In genomic region chr1:48248356-48248755, GRCh38 we compare ENCODE assay signal across 34 cellular contexts. TPM values are rescaled to one million over a fixed set of nuclear protein-coding genes. Genes with fewer than 3 reads are reported as not detected.
"Had no signal": no experiment of that assay in that cellular context is flagged by ENCODE, and none has a peak within 500 bp of the region (broad histone marks: within the 10 kb centered on the region; RNA-seq: fewer than 3 reads in every experiment).

No MANE protein-coding gene starts in this region.

- H3K27ac Mint-ChIP-seq: activated CD4-positive, alpha-beta T cell treated with anti-CD3 and anti-CD28 coated beads for 36 hours; activated CD4-positive, alpha-beta T cell treated with anti-CD3 and anti-CD28 coated beads, Interleukin-2, amount 10 ng/mL, durations not matched to agents 7 days and 5 days; activated CD8-positive, alpha-beta T cell treated with anti-CD3 and anti-CD28 coated beads for 36 hours; activated naive CD8-positive, alpha-beta T cell; activated T-helper 17 cell treated with anti-CD3 and anti-CD28 coated beads, Interleukin-2, amount 50 U/mL, for 72 hours; dendritic cell treated with granulocyte-macrophage colony-stimulating factor and Interleukin-4, amounts not matched to agents 40 ng/mL and 50 ng/mL, for 4 days had no signal

- H3K4me3 ChIP-seq: coronary artery, dorsolateral prefrontal cortex, esophagus squamous epithelium, gastroesophageal sphincter had no signal

- DNase-seq: activated CD4-positive, alpha-beta T cell treated with anti-CD3 and anti-CD28 coated beads for 36 hours; activated CD4-positive, alpha-beta T cell treated with anti-CD3 and anti-CD28 coated beads, Interleukin-2, amount 10 ng/mL, durations not matched to agents 7 days and 5 days; activated CD4-positive, alpha-beta T cell treated with anti-CD3 and anti-CD28 coated beads, Interleukin-2, amount 50 U/mL, for 48 hours; activated CD4-positive, CD25-positive, alpha-beta regulatory T cell; activated CD4-positive, CD25-positive, alpha-beta regulatory T cell treated with anti-CD3 and anti-CD28 coated beads, Interleukin-2, amount 50 U/mL, for 72 hours; activated CD8-positive, alpha-beta memory T cell treated with anti-CD3 and anti-CD28 coated beads for 24 hours; activated CD8-positive, alpha-beta T cell treated with anti-CD3 and anti-CD28 coated beads for 36 hours; activated effector memory CD4-positive, alpha-beta T cell treated with Interleukin-2 at 50 U/mL for 16 hours; activated gamma-delta T cell treated with Interleukin-2 at 50 U/mL for 16 hours; activated naive CD4-positive, alpha-beta T cell treated with anti-CD3 and anti-CD28 coated beads, Interleukin-2, amount 50 U/mL, for 16 hours; activated naive CD4-positive, alpha-beta T cell treated with Interleukin-2 at 50 U/mL for 16 hours; activated T-cell treated with anti-CD3 and anti-CD28 coated beads, Interleukin-2, amount 50 U/mL, for 4 hours; amniotic stem cell; anterior cingulate cortex; brain microvascular endothelial cell; dorsolateral prefrontal cortex; effector memory CD4-positive, alpha-beta T cell; erythroblast; esophagus squamous epithelium; foreskin melanocyte; T-helper 2 cell had no signal

- H3K4me1 Mint-ChIP-seq: activated T-helper 17 cell treated with anti-CD3 and anti-CD28 coated beads, Interleukin-2, amount 50 U/mL, for 72 hours; central memory CD8-positive, alpha-beta T cell had no signal

- H3K4me3 Mint-ChIP-seq: activated CD4-positive, alpha-beta T cell treated with anti-CD3 and anti-CD28 coated beads for 36 hours; activated CD4-positive, alpha-beta T cell treated with anti-CD3 and anti-CD28 coated beads, Interleukin-2, amount 10 ng/mL, durations not matched to agents 7 days and 5 days; activated CD8-positive, alpha-beta T cell treated with anti-CD3 and anti-CD28 coated beads for 36 hours; activated naive CD8-positive, alpha-beta T cell; activated T-cell treated with anti-CD3 and anti-CD28 coated beads, Interleukin-2, amount 50 U/mL, for 4 hours; activated T-helper 17 cell treated with anti-CD3 and anti-CD28 coated beads, Interleukin-2, amount 50 U/mL, for 72 hours; central memory CD8-positive, alpha-beta T cell; dendritic cell treated with granulocyte-macrophage colony-stimulating factor and Interleukin-4, amounts not matched to agents 40 ng/mL and 50 ng/mL, for 4 days had no signal

- H3K36me3 Mint-ChIP-seq: activated naive CD8-positive, alpha-beta T cell had no signal

- H3K27me3 ChIP-seq: brain microvascular endothelial cell, dorsolateral prefrontal cortex, esophagus squamous epithelium, gastroesophageal sphincter had no signal

- H3K27ac ChIP-seq: brain microvascular endothelial cell, coronary artery, dorsolateral prefrontal cortex, esophagus squamous epithelium, gastroesophageal sphincter had no signal

- H3K4me1 ChIP-seq: gastroesophageal sphincter had no signal

- H3K9me3 Mint-ChIP-seq: activated CD4-positive, alpha-beta T cell treated with anti-CD3 and anti-CD28 coated beads, Interleukin-2, amount 10 ng/mL, durations not matched to agents 7 days and 5 days; activated CD8-positive, alpha-beta T cell treated with anti-CD3 and anti-CD28 coated beads for 36 hours; activated T-cell treated with anti-CD3 and anti-CD28 coated beads, Interleukin-2, amount 50 U/mL, for 4 hours; activated T-helper 17 cell treated with anti-CD3 and anti-CD28 coated beads, Interleukin-2, amount 50 U/mL, for 72 hours; central memory CD8-positive, alpha-beta T cell; dendritic cell treated with granulocyte-macrophage colony-stimulating factor and Interleukin-4, amounts not matched to agents 40 ng/mL and 50 ng/mL, for 4 days had no signal

- H3K36me3 ChIP-seq: brain microvascular endothelial cell, esophagus squamous epithelium, gastroesophageal sphincter had no signal

- H3K9me3 ChIP-seq: esophagus squamous epithelium, gastroesophageal sphincter had no signal

RNA-seq across cellular contexts. Expression of gene SLC5A9, which starts 25.8 kb away (rescaled TPM):
- total RNA-seq: activated CD4-positive, alpha-beta T cell treated with anti-CD3 and anti-CD28 coated beads for 36 hours; activated CD4-positive, alpha-beta T cell treated with anti-CD3 and anti-CD28 coated beads, Interleukin-2, amount 10 ng/mL, durations not matched to agents 7 days and 5 days; activated CD8-positive, alpha-beta T cell treated with anti-CD3 and anti-CD28 coated beads for 36 hours; activated T-cell treated with anti-CD3 and anti-CD28 coated beads, Interleukin-2, amount 50 U/mL, for 4 hours; activated T-helper 17 cell treated with anti-CD3 and anti-CD28 coated beads, Interleukin-2, amount 50 U/mL, for 72 hours; astrocyte; bronchial epithelial cell; cerebellum; fibroblast of lung; fibroblast of villous mesenchyme; glomerular endothelial cell; T-helper 1 cell treated with Interleukin-12 subunit alpha and Interleukin-12 subunit beta and Interleukin-4 antibody, amounts not matched to agents 30 ng/mL and 1 ng/mL, for 36 hours had no signal
- polyA plus RNA-seq: fibroblast of lung had no signal
